Comparison of ENCODE assay signal across 1 cellular context in the genomic region with DNA sequence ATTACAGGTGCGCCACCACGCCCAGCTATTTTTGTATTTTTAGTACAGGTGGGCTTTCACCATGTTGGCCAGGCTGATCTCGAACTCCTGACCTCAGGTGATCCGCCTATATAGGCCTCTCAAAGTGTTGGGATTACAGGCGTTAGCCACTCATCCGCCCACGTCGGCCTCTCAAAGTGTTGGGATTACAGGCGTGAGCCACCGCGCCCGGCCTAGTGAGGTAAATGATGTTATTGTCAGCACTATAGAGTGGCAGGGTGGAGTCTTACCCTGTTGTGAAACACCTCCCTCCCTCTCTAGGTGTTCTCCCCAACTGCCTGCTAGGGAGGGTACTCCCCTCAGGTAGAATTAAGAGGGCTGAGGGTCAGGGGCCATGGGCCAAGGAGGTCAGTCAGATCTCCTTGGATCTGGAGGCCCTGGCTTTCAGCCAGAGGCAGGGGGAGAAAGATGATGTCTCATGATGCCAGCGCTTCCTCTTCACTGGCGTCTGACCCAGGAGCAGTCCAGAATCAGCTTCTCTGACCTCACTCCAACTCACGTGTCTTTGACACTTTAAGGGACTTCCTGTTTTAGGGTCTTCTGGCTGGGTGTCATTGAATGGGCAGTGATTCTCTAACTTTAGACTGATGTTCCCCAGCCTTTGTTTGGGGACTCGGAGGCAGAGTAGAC.
TF ChIP-seq lines count a peak whose summit lies in the region.

No MANE protein-coding gene starts in this region.

TF ChIP-seq in HEK293T, 16 proteins besides CTCF, POLR2A, EP300 and RAD21 (continued from another document):
- no peak for TF ChIP-seq LEF1 (IDR thresholded peaks at IDR 0.05; ENCODE audit: borderline replicate concordance)
- TF ChIP-seq FOXA1 (IDR thresholded peaks at IDR 0.05): no peak
- TF ChIP-seq ZNF384 (IDR thresholded peaks at IDR 0.05): no peak
- TF ChIP-seq L3MBTL2 (conservative IDR thresholded peaks at IDR 0.05): no peak
- no peak for TF ChIP-seq TARDBP (IDR thresholded peaks at IDR 0.05)
- TF ChIP-seq, protein P1, sequence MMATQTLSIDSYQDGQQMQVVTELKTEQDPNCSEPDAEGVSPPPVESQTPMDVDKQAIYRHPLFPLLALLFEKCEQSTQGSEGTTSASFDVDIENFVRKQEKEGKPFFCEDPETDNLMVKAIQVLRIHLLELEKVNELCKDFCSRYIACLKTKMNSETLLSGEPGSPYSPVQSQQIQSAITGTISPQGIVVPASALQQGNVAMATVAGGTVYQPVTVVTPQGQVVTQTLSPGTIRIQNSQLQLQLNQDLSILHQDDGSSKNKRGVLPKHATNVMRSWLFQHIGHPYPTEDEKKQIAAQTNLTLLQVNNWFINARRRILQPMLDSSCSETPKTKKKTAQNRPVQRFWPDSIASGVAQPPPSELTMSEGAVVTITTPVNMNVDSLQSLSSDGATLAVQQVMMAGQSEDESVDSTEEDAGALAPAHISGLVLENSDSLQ (IDR thresholded peaks at IDR 0.05): no peak
- TF ChIP-seq NFRKB (IDR thresholded peaks at IDR 0.05): no peak
- TF ChIP-seq FOXK2 (IDR thresholded peaks at IDR 0.05): no peak
